Comparison of ENCODE assay signal across 16 cellular contexts in the genomic region with DNA sequence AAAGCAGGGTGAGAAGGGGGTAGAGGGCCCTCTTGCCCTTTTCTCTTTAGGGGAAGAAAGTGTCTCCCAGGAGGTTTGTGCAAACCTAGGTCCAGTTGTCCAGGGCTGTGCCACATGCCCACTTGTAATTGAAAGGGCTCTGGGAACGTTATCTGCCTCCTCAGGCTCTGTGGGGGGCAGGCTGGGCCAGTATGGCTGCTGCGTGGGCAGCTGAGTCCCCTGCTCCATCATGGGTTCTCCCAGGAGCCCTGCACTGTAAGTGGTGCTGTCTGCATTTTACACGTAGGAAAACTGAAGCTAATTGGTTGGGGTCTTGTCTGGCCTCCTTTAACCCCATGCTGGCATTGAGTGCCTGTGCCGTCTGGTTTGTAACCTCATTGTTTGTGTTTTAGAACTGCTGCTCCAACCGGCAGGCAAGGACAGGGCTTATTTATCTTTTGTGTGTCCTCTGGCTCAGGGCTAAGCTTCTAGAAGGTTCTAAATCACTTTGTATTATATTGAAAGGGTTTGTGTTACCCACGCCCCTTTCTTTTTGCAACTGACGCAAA.
DNase-seq lines count a peak whose midpoint lies in the region; ATAC-seq, FAIRE-seq and TF ChIP-seq lines count a peak whose summit lies in the region.
"Had no signal": no experiment of that assay in that cellular context is flagged by ENCODE, and none has a peak within 500 bp of the region (broad histone marks: within the 10 kb centered on the region; RNA-seq: fewer than 3 reads in every experiment).

No MANE protein-coding gene starts in this region.

- peaks cover 56% of the 10 kb centered on the region for H4K20me1 ChIP-seq in K562 (replicated peaks; ENCODE audit: control insufficient read depth, insufficient read depth, low read length)

- no peak for ATAC-seq in K562
- no peak for ATAC-seq in HG03439 (IDR thresholded peaks at IDR 0.05; ENCODE audit: unreplicated experiment)
- ATAC-seq: GM12878, PC-3 had no signal

- no peak for TF ChIP-seq POLR2A in K562 (conservative IDR thresholded peaks at IDR 0.05)

- H3K79me2 ChIP-seq in K562 (ENCODE audit: control insufficient read depth, insufficient read depth, low read length), result peaks cover 3% of the 10 kb centered on the region; the same call in 1 of the 3 replicates

- no peak overlapping the region for H3K4me2 ChIP-seq in K562 (ENCODE audit: insufficient read depth, low read length)

- peaks cover 10 to 47% of the 10 kb centered on the region in 2 experiments for H3K4me1 ChIP-seq in K562 (replicated peaks in 1 of 2; ENCODE audit: control insufficient read depth in 2 of 2, insufficient read depth in 2 of 2, low read length in 2 of 2)
- no peaks in the 10 kb centered on the region for H3K4me1 ChIP-seq in CD4-positive, alpha-beta memory T cell (ENCODE audit: insufficient read depth, low read length)

- no TSS peak for BruUV-seq in K562 (replicated peaks; lab: Mats Ljungman, UMichigan)

- CTCF ChIA-PET in K562 (lab: Yijun Ruan, JAX; ENCODE audit: low intra/inter-chr PET ratio), result no interaction called here
- CTCF ChIA-PET in CD4-positive, alpha-beta memory T cell (lab: Charles Lee; ENCODE audit: partially characterized antibody), result no interaction called here

- TF ChIP-seq RAD21 in K562 (CRISPR knock-in tag; conservative IDR thresholded peaks at IDR 0.05 in 1 of 2, IDR thresholded peaks at IDR 0.05 in 1 of 2), result no peak

- H3K27me3 Mint-ChIP-seq in nephron progenitor cell (ENCODE audit: low read depth, poor library complexity), result peaks cover 20% of the 10 kb centered on the region
- H3K27me3 Mint-ChIP-seq in CD4-positive, alpha-beta memory T cell, result peaks cover 18 to 23% of the 10 kb centered on the region in 2 donors

- TF ChIP-seq EP300 in K562 (IDR thresholded peaks at IDR 0.05; ENCODE audit: low read length), result no peak

- no peaks in the 10 kb centered on the region; the same call in 2 of the 3 replicates for H3K36me3 ChIP-seq in K562 (ENCODE audit: control insufficient read depth, insufficient read depth, low read length)
- H3K36me3 ChIP-seq in CD4-positive, alpha-beta memory T cell (ENCODE audit: insufficient read depth, low read length), result no peaks in the 10 kb centered on the region

- H3K27ac ChIP-seq in K562 (ENCODE audit: extremely low read depth, low read depth, low read length), result no peak overlapping the region
- no peak overlapping the region for H3K27ac ChIP-seq in CD4-positive, alpha-beta memory T cell (ENCODE audit: low read depth, low read length)
- H3K27ac ChIP-seq: SK-N-MC had no signal

- intact Hi-C loops in K562 (cut with micrococcal nuclease), result no loop called here
- intact Hi-C loops in CD4-positive, alpha-beta memory T cell (cut with micrococcal nuclease), result no loop called here

- peak overlapping the region; percentile 4 for H3K4me3 Mint-ChIP-seq in nephron progenitor cell
- no peak overlapping the region for H3K4me3 Mint-ChIP-seq in CD4-positive, alpha-beta memory T cell

- peaks cover 91% of the 10 kb centered on the region for H3K4me1 Mint-ChIP-seq in nephron progenitor cell
- H3K4me1 Mint-ChIP-seq in CD4-positive, alpha-beta memory T cell, result no peaks in the 10 kb centered on the region

- H3K9me1 ChIP-seq in K562 (ENCODE audit: control insufficient read depth, insufficient read depth, low read length), result no peaks in the 10 kb centered on the region

- 29% methylated on average over 7 of the region's 7 CpGs for WGBS in K562 (ENCODE audit: insufficient coverage, low coverage, missing lambda C conversion rate)

- FAIRE-seq in K562 (lab: Jason Lieb, UNC) (no peak), frontal cortex (lab: Jason Lieb, UNC) (no peak)
- FAIRE-seq: GM12878, GM18507 had no signal

- no peaks in the 10 kb centered on the region for H3K27me3 ChIP-seq in K562 (ENCODE audit: control insufficient read depth in 2 of 2, insufficient read depth in 2 of 2, low read length in 2 of 2)
- H3K27me3 ChIP-seq in CD4-positive, alpha-beta memory T cell (ENCODE audit: insufficient read depth, low read length), result no peaks in the 10 kb centered on the region

- POLR2A ChIA-PET in K562 (lab: Yijun Ruan, JAX), result interaction anchor here (0.6 to 1.0 kb wide), 3 partner anchors 16 to 150 kb away, joined by 3 to 4 read pairs (median 3); no protein-coding TSS in a partner anchor
- POLR2A ChIA-PET in CD4-positive, alpha-beta memory T cell (lab: Charles Lee; ENCODE audit: partially characterized antibody), result no interaction called here

- H2AFZ ChIP-seq in K562 (ENCODE audit: low read depth, low read length), result no peak overlapping the region

- H3K9me3 Mint-ChIP-seq in nephron progenitor cell, result peaks cover 4% of the 10 kb centered on the region
- H3K9me3 Mint-ChIP-seq in CD4-positive, alpha-beta memory T cell, result peaks cover 0 to 3% (median 0%) of the 10 kb centered on the region in 8 donors

- H3K9ac ChIP-seq in K562 (ENCODE audit: insufficient read depth in 1 of 2, low read depth in 2 of 2, low read length in 2 of 2), result no peak overlapping the region

- H3K27ac Mint-ChIP-seq in nephron progenitor cell, result no peak overlapping the region
- H3K27ac Mint-ChIP-seq in CD4-positive, alpha-beta memory T cell, result no peak overlapping the region

- no peaks in the 10 kb centered on the region for H3K36me3 Mint-ChIP-seq in nephron progenitor cell (ENCODE audit: low read depth)
- no peaks in the 10 kb centered on the region for H3K36me3 Mint-ChIP-seq in CD4-positive, alpha-beta memory T cell

- in situ Hi-C loops in K562 (cut with MboI), result no loop called here

- TF ChIP-seq CTCF in K562 (IDR thresholded peaks at IDR 0.05 in 2 of 3, conservative IDR thresholded peaks at IDR 0.05 in 1 of 3; ENCODE audit: insufficient read depth in 2 of 3, low read depth in 1 of 3, low read length in 3 of 3) (no peak), nephron progenitor cell (IDR thresholded peaks at IDR 0.05) (no peak)

- DNase-seq in DMS 273 treated with DMSO at 0.1 percent for 48 hours (lab: John Stamatoyannopoulos, UW), result peak; percentile 53
- DNase-seq in NCI-H1092 treated with DMSO at 0.1 percent for 48 hours (lab: John Stamatoyannopoulos, UW), result peak; percentile 54
- no peak for DNase-seq in K562 (ENCODE audit: extremely low read depth in 1 of 4, low spot score in 3 of 4)
- no peak for DNase-seq in nephron progenitor cell
- DNase-seq in frontal cortex (ENCODE audit: low spot score in 2 of 2), result no peak
- DNase-seq in CD4-positive, alpha-beta memory T cell, result no peak
- DNase-seq: DMS53, HCEC 1CT, NCI-H1436, NCI-H2107, NCI-H524 treated with DMSO at 0.1 percent for 48 hours, PC-3 had no signal

- H3K9me3 ChIP-seq in K562 (replicated peaks; ENCODE audit: control insufficient read depth, insufficient read depth, low read depth, low read length), result no peaks in the 10 kb centered on the region
- no peaks in the 10 kb centered on the region for H3K9me3 ChIP-seq in CD4-positive, alpha-beta memory T cell (ENCODE audit: control insufficient read depth in 1 of 2, low read length in 2 of 2)

- no peak overlapping the region for H3K4me3 ChIP-seq in K562
- H3K4me3 ChIP-seq in CD4-positive, alpha-beta memory T cell (ENCODE audit: low read length in 2 of 2), result no peak overlapping the region
- H3K4me3 ChIP-seq: GM12878, SK-N-MC had no signal

TF ChIP-seq in K562, 482 proteins besides CTCF, POLR2A, EP300 and RAD21 (continues in another document):
- peak; percentile 50 for TF ChIP-seq EGR1 (conservative IDR thresholded peaks at IDR 0.05)
- no peak for TF ChIP-seq ZNF764 (CRISPR knock-in tag; IDR thresholded peaks at IDR 0.05; ENCODE audit: low read depth)
- TF ChIP-seq BCOR (IDR thresholded peaks at IDR 0.05), result no peak
- TF ChIP-seq, protein P1, sequence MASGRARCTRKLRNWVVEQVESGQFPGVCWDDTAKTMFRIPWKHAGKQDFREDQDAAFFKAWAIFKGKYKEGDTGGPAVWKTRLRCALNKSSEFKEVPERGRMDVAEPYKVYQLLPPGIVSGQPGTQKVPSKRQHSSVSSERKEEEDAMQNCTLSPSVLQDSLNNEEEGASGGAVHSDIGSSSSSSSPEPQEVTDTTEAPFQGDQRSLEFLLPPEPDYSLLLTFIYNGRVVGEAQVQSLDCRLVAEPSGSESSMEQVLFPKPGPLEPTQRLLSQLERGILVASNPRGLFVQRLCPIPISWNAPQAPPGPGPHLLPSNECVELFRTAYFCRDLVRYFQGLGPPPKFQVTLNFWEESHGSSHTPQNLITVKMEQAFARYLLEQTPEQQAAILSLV (tag; IDR thresholded peaks at IDR 0.05), result no peak
- TF ChIP-seq PRDM10 (IDR thresholded peaks at IDR 0.05; ENCODE audit: partially characterized antibody), result peak; percentile 57
- no peak for TF ChIP-seq ZNF717 (CRISPR knock-in tag; IDR thresholded peaks at IDR 0.05)
- TF ChIP-seq RFX1 (IDR thresholded peaks at IDR 0.05), result no peak
- TF ChIP-seq BCL6 (CRISPR knock-in tag; IDR thresholded peaks at IDR 0.05), result no peak

Comparison
In these comparisons a context has a peak if more than half of its experiments do, and no peak if none do; other contexts are left out.
1. DNase-seq: peak in DMS 273 treated with DMSO at 0.1 percent for 48 hours (single experiment) and NCI-H1092 treated with DMSO at 0.1 percent for 48 hours (single experiment); none in K562 (0 of 4), nephron progenitor cell (single experiment), frontal cortex (0 of 2) and CD4-positive, alpha-beta memory T cell (0 of 5).